ENCODE assay signal across 8 cellular contexts in genomic region chr5:55533806-55534435, GRCh38. TPM values are rescaled to one million over a fixed set of nuclear protein-coding genes. Genes with fewer than 3 reads are reported as not detected.
DNase-seq lines count a peak whose midpoint lies in the region; ATAC-seq, FAIRE-seq and TF ChIP-seq lines count a peak whose summit lies in the region.

No MANE protein-coding gene starts in this region.

- peak overlapping the region in 1 of 2 experiments; percentile 93 for H3K4ac ChIP-seq in mesenchymal stem cell (ENCODE audit: low read depth in 1 of 2, low read length in 2 of 2)

- POLR2A ChIA-PET in RWPE1 (lab: Yijun Ruan, JAX; ENCODE audit: low non-redundant PET): interaction anchor here (0.9 kb wide), 1 partner anchor 95 kb away, joined by 3 read pairs; no protein-coding TSS in a partner anchor

- peak overlapping the region; percentile 49 to 99 for H3K18ac ChIP-seq in mesenchymal stem cell (ENCODE audit: low read depth in 1 of 2, low read length in 2 of 2)

- H2BK120ac ChIP-seq in mesenchymal stem cell (ENCODE audit: low read depth, low read length): no peak overlapping the region

- no peaks in the 10 kb centered on the region for H3K9me3 Mint-ChIP-seq in effector memory CD8-positive, alpha-beta T cell

- CTCF ChIA-PET in RWPE1 (lab: Yijun Ruan, JAX): interaction anchor here (0.6 kb wide), 2 partner anchors 24 to 311 kb away, joined by 3 to 5 read pairs; no protein-coding TSS in a partner anchor

- peaks cover 7% of the 10 kb centered on the region for H3F3A ChIP-seq in DOHH2 (ENCODE audit: control insufficient read depth, insufficient read depth)

- WGBS in mesenchymal stem cell: 5% methylated on average over 22 of the region's 22 CpGs

- H3K79me2 ChIP-seq in DOHH2 (ENCODE audit: control insufficient read depth, low read length): peaks cover 16% of the 10 kb centered on the region

- peak overlapping the region; percentile 79 for H3K9ac ChIP-seq in mesenchymal stem cell (ENCODE audit: low read length)

- H3K9me3 ChIP-seq in DOHH2 (ENCODE audit: control insufficient read depth, insufficient read depth, low read length): no peaks in the 10 kb centered on the region
- no peaks in the 10 kb centered on the region for H3K9me3 ChIP-seq in mesenchymal stem cell (ENCODE audit: control insufficient read depth, low read length)

- H3K4me2 ChIP-seq in DOHH2 (ENCODE audit: low read length): peak overlapping the region; percentile 97
- peak overlapping the region; percentile 77 for H3K4me2 ChIP-seq in mesenchymal stem cell (ENCODE audit: low read length, poor library complexity, severe bottlenecking)

- H4K8ac ChIP-seq in mesenchymal stem cell (ENCODE audit: low read length): no peak overlapping the region

- H2AK5ac ChIP-seq in mesenchymal stem cell (ENCODE audit: low read length, severe bottlenecking): no peak overlapping the region

- peaks cover 39% of the 10 kb centered on the region for H3K4me1 ChIP-seq in DOHH2 (ENCODE audit: control insufficient read depth, low read length)
- peaks cover 2% of the 10 kb centered on the region for H3K4me1 ChIP-seq in mesenchymal stem cell (ENCODE audit: control insufficient read depth, insufficient read depth, low read depth, low read length)

- H3K36me3 ChIP-seq in DOHH2 (ENCODE audit: control insufficient read depth, low read length) (no peaks in the 10 kb centered on the region), mesenchymal stem cell (ENCODE audit: control insufficient read depth in 1 of 2, insufficient read depth in 2 of 2, low read depth in 1 of 2, low read length in 2 of 2) (peaks cover 0 to 3% of the 10 kb centered on the region in 2 experiments)

- H3K4me1 Mint-ChIP-seq in effector memory CD8-positive, alpha-beta T cell (ENCODE audit: low read depth in 2 of 2): peaks cover 12 to 14% of the 10 kb centered on the region in 2 donors

- H3K23ac ChIP-seq in mesenchymal stem cell (ENCODE audit: low read length in 2 of 2): peak overlapping the region in 1 of 2 experiments; percentile 93

- H3K79me1 ChIP-seq in mesenchymal stem cell (replicated peaks; ENCODE audit: low read length, poor library complexity, severe bottlenecking): peaks cover 6% of the 10 kb centered on the region

- H3K14ac ChIP-seq in mesenchymal stem cell (ENCODE audit: low read length in 2 of 2): peak overlapping the region in 1 of 2 experiments; percentile 85

- DNase-seq in RWPE1 (ENCODE audit: low spot score): peak; percentile 57
- no peak for DNase-seq in effector memory CD8-positive, alpha-beta T cell
- peak; percentile 81 for DNase-seq in mesenchymal stem cell
- peak; percentile 57 for DNase-seq in urothelium cell line (ENCODE audit: low spot score)
- DNase-seq in activated effector memory CD4-positive, alpha-beta T cell treated with Interleukin-2 at 50 U/mL for 16 hours: no peak

- H3K4me3 Mint-ChIP-seq in effector memory CD8-positive, alpha-beta T cell: peak overlapping the region; percentile 89 to 93

- H3K4me3 ChIP-seq in DOHH2 (ENCODE audit: low read length) (peak overlapping the region; percentile 88), mesenchymal stem cell (ENCODE audit: insufficient read depth in 1 of 2, low read depth in 1 of 2, low read length in 2 of 2) (peak overlapping the region; percentile 85 to 91)

- peaks cover 3% of the 10 kb centered on the region for H3K36me3 Mint-ChIP-seq in effector memory CD8-positive, alpha-beta T cell (ENCODE audit: insufficient read depth)

- H3K27ac ChIP-seq in DOHH2 (ENCODE audit: low read depth, low read length) (no peak overlapping the region), RWPE1 (peak overlapping the region; percentile 93), mesenchymal stem cell (ENCODE audit: low read length, poor library complexity, severe bottlenecking) (no peak overlapping the region)

- peak overlapping the region; percentile 97 for H2AFZ ChIP-seq in mesenchymal stem cell (ENCODE audit: low read depth, low read length)

- H2BK15ac ChIP-seq in mesenchymal stem cell (ENCODE audit: low read depth, poor library complexity, severe bottlenecking): no peak overlapping the region

- peak; percentile 9 for FAIRE-seq in urothelium cell line (lab: Jason Lieb, UNC)

- H4K20me1 ChIP-seq in DOHH2 (ENCODE audit: control insufficient read depth, insufficient read depth, low read depth, low read length): peaks cover 5% of the 10 kb centered on the region; the same call in 1 of the 2 replicates

- peak overlapping the region; percentile 85 to 87 for H3K27ac Mint-ChIP-seq in effector memory CD8-positive, alpha-beta T cell

- H3K9me2 ChIP-seq in DOHH2 (replicated peaks; ENCODE audit: control insufficient read depth, low read length): no peaks in the 10 kb centered on the region

- peak; percentile 45 for ATAC-seq in GM19455 (IDR thresholded peaks at IDR 0.05; ENCODE audit: unreplicated experiment)
- peak; percentile 38 for ATAC-seq in HG03457 (IDR thresholded peaks at IDR 0.05; ENCODE audit: unreplicated experiment)
- ATAC-seq in effector memory CD8-positive, alpha-beta T cell (replicated peaks): peak; percentile 45

- H3K27me3 Mint-ChIP-seq in effector memory CD8-positive, alpha-beta T cell: peaks cover 0 to 5% of the 10 kb centered on the region in 2 donors

- H3K27me3 ChIP-seq in DOHH2 (ENCODE audit: control insufficient read depth, low read length) (0 out of 2 replicates have a peak, but pooled peaks cover 3% of the 10 kb centered on the region), mesenchymal stem cell (ENCODE audit: control insufficient read depth in 1 of 2, insufficient read depth in 1 of 2, low read length in 2 of 2) (no peaks in the 10 kb centered on the region)

- no peak overlapping the region for H2BK5ac ChIP-seq in mesenchymal stem cell (ENCODE audit: low read depth, low read length, poor library complexity, severe bottlenecking)

- TF ChIP-seq CTCF in DOHH2 (IDR thresholded peaks at IDR 0.05; ENCODE audit: low read depth, low read length, poor library complexity, severe bottlenecking) (no peak), RWPE1 (conservative IDR thresholded peaks at IDR 0.05; ENCODE audit: low read depth) (no peak)

- peak overlapping the region; percentile 31 for H4K91ac ChIP-seq in mesenchymal stem cell (ENCODE audit: low read length)

- peak overlapping the region in 1 of 2 experiments; percentile 59 for H2BK12ac ChIP-seq in mesenchymal stem cell (ENCODE audit: low read length in 2 of 2)

RNA-seq across cellular contexts. Expression of gene PLPP1, which starts 0.8 kb away (rescaled TPM):
- 45.6 TPM for polyA plus RNA-seq in mesenchymal stem cell (2013, experiment 1 of 2)
- polyA plus RNA-seq in mesenchymal stem cell (2013, experiment 2 of 2): 48.1 TPM

Comparison
In these comparisons a context has a peak if more than half of its experiments do, and no peak if none do; other contexts are left out.
1. DNase-seq: peak in RWPE1 (single experiment), mesenchymal stem cell (single experiment) and urothelium cell line (single experiment); none in effector memory CD8-positive, alpha-beta T cell (0 of 3) and activated effector memory CD4-positive, alpha-beta T cell treated with Interleukin-2 at 50 U/mL for 16 hours (single experiment).
2. Peak in every context shown above with its lines, with median percentiles within 50 percentile points of each other: ATAC-seq.